8 cellular contexts compared by ENCODE assay signal in the genomic region with DNA sequence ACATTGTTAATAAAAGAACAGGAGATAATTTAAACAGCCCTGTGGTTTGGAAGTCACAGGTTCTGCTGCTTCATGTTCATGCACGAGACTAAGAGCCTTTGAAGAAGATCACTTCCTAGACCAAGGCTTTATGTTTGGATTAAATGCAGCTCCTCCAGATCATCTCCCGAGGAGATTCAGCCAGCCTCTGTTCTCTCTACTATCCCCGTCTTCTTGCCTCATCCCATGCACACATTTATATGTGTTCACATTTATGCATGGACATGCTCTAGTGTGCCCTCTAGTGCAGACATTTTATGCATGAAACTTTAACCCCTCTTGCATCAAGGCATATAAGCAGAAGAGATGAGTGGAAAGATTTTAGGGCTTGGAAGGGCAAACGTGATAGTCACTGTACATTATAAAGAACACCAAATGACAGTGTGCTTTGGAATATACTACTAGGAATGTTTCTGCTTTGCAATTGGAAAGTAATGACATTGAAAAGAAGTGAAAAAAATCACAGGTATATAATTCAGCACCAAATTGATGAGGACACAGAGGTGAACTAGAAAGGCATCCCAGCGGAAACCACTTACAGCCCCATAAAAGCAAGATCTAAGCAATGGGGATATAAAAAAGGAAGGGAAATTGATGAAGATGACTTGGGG.
DNase-seq lines count a peak whose midpoint lies in the region; ATAC-seq, FAIRE-seq and TF ChIP-seq lines count a peak whose summit lies in the region.
"Not testable (repeated sequence)": the region's sequence is repeated elsewhere in the genome, so short reads cannot be mapped to it uniquely, and the experiment has no call there.

No MANE protein-coding gene starts in this region.

- H3K36me3 ChIP-seq in OCI-LY7 (ENCODE audit: insufficient read depth, low read length); astrocyte (ENCODE audit: insufficient read depth, low read length); gastroesophageal sphincter; lung (ENCODE audit: control insufficient read depth in 2 of 2, insufficient read depth in 2 of 2, low read length in 2 of 2); smooth muscle cell (ENCODE audit: low read depth): not testable (repeated sequence)

- TF ChIP-seq CTCF in AG10803 (conservative IDR thresholded peaks at IDR 0.05; ENCODE audit: low read length) (peak; percentile 16), OCI-LY7 (conservative IDR thresholded peaks at IDR 0.05; ENCODE audit: low read length) (peak; percentile 56), smooth muscle cell (IDR thresholded peaks at IDR 0.05; ENCODE audit: borderline replicate concordance, insufficient read depth, poor library complexity, severe bottlenecking) (peak; percentile 9)
- not testable (repeated sequence) for TF ChIP-seq CTCF in astrocyte (IDR thresholded peaks at IDR 0.05; ENCODE audit: insufficient read depth, low read depth, low read length); gastroesophageal sphincter (IDR thresholded peaks at IDR 0.05); lung (IDR thresholded peaks at IDR 0.05; ENCODE audit: control extremely low read depth, extremely low read depth)

- H3K9ac ChIP-seq in astrocyte (ENCODE audit: low read length); smooth muscle cell (ENCODE audit: low read depth): not testable (repeated sequence)

- H3K4me3 Mint-ChIP-seq in activated CD4-positive, alpha-beta memory T cell treated with anti-CD3 and anti-CD28 coated beads for 36 hours = peak overlapping the region; percentile 57
- H3K4me3 Mint-ChIP-seq in astrocyte (ENCODE audit: unreplicated experiment) = not testable (repeated sequence)

- TF ChIP-seq EP300 in gastroesophageal sphincter (IDR thresholded peaks at IDR 0.05) = not testable (repeated sequence)

- not testable (repeated sequence) for DNase-seq in AG10803 (ENCODE audit: low read depth); GM19239 (ENCODE audit: insufficient read length, low spot score); OCI-LY7 (ENCODE audit: low spot score); astrocyte (ENCODE audit: low read depth); lung (ENCODE audit: low spot score); smooth muscle cell (lab: John Stamatoyannopoulos, UW; ENCODE audit: unreplicated experiment)
- peak; percentile 16 for DNase-seq in activated CD4-positive, alpha-beta memory T cell treated with anti-CD3 and anti-CD28 coated beads for 36 hours

- not testable (repeated sequence) for H3K4me3 ChIP-seq in AG10803 (ENCODE audit: low read length); OCI-LY7 (ENCODE audit: low read depth, low read length, poor library complexity, severe bottlenecking); astrocyte (ENCODE audit: insufficient read depth, low read depth, low read length); gastroesophageal sphincter; lung; smooth muscle cell

- H3K9me3 ChIP-seq in OCI-LY7 (ENCODE audit: low read length); astrocyte (ENCODE audit: insufficient read depth, low read depth, low read length); gastroesophageal sphincter; lung (ENCODE audit: control insufficient read depth in 2 of 2, insufficient read depth in 1 of 2, low read length in 1 of 2); smooth muscle cell (replicated peaks; ENCODE audit: low read depth): not testable (repeated sequence)

- peaks cover 16% of the 10 kb centered on the region for H3K36me3 Mint-ChIP-seq in activated CD4-positive, alpha-beta memory T cell treated with anti-CD3 and anti-CD28 coated beads for 36 hours
- H3K36me3 Mint-ChIP-seq in astrocyte (ENCODE audit: low read depth, unreplicated experiment) = not testable (repeated sequence)

- TF ChIP-seq POLR2A in gastroesophageal sphincter (IDR thresholded peaks at IDR 0.05) = not testable (repeated sequence)

- H3K27ac Mint-ChIP-seq in activated CD4-positive, alpha-beta memory T cell treated with anti-CD3 and anti-CD28 coated beads for 36 hours = peak overlapping the region; percentile 87
- H3K27ac Mint-ChIP-seq in astrocyte (ENCODE audit: unreplicated experiment) = peak overlapping the region; percentile 54

- peak; percentile 11 for FAIRE-seq in GM19239 (lab: Jason Lieb, UNC)
- not testable (repeated sequence) for FAIRE-seq in astrocyte (lab: Jason Lieb, UNC)

- 50 to 70% methylated on average over 2 to 4 of the region's 5 CpGs for WGBS in gastroesophageal sphincter (ENCODE audit: low coverage in 1 of 2), 2 donors
- WGBS in lung, 2 donors = 40 to 56% methylated on average over 3 to 4 of the region's 5 CpGs
- 34% methylated on average over 5 of the region's 5 CpGs for WGBS in smooth muscle cell (ENCODE audit: low lambda C conversion rate)

- ATAC-seq in gastroesophageal sphincter = peak; percentile 38
- peak; percentile 40 for ATAC-seq in lung (ENCODE audit: insufficient read depth, low FRiP score)

- H3K27me3 ChIP-seq in astrocyte (ENCODE audit: insufficient read depth, low read length); gastroesophageal sphincter; lung (ENCODE audit: control insufficient read depth, insufficient read depth); smooth muscle cell (ENCODE audit: low read depth): not testable (repeated sequence)

- H3K79me2 ChIP-seq in OCI-LY7 (ENCODE audit: insufficient read depth, low read depth, low read length) = not testable (repeated sequence)
- H3K79me2 ChIP-seq in astrocyte (ENCODE audit: insufficient read depth, low read length) (peaks cover 73% of the 10 kb centered on the region), smooth muscle cell (ENCODE audit: low read depth) (peaks cover 30% of the 10 kb centered on the region)

- H2AFZ ChIP-seq in OCI-LY7 (ENCODE audit: low read length); astrocyte (ENCODE audit: low read depth, low read length); smooth muscle cell (ENCODE audit: low read depth): not testable (repeated sequence)

- H3K27me3 Mint-ChIP-seq in activated CD4-positive, alpha-beta memory T cell treated with anti-CD3 and anti-CD28 coated beads for 36 hours; astrocyte (ENCODE audit: low read depth, unreplicated experiment): not testable (repeated sequence)

- not testable (repeated sequence) for H3K4me2 ChIP-seq in OCI-LY7 (ENCODE audit: low read length); astrocyte (ENCODE audit: low read length); smooth muscle cell

- not testable (repeated sequence) for H3F3A ChIP-seq in smooth muscle cell (ENCODE audit: low read depth)

- peaks cover 34% of the 10 kb centered on the region for H3K4me1 Mint-ChIP-seq in activated CD4-positive, alpha-beta memory T cell treated with anti-CD3 and anti-CD28 coated beads for 36 hours (ENCODE audit: low read depth)
- peaks cover 17% of the 10 kb centered on the region for H3K4me1 Mint-ChIP-seq in astrocyte (ENCODE audit: low read depth, unreplicated experiment)

- intact Hi-C loops in OCI-LY7 (cut with micrococcal nuclease; ENCODE audit: unreplicated experiment); activated CD4-positive, alpha-beta memory T cell treated with anti-CD3 and anti-CD28 coated beads for 36 hours (cut with micrococcal nuclease): not testable (repeated sequence)

- BruUV-seq in OCI-LY7 (replicated peaks; lab: Mats Ljungman, UMichigan) = not testable (repeated sequence)

- H3K4me1 ChIP-seq in OCI-LY7 (ENCODE audit: insufficient read depth, low read length, poor library complexity, severe bottlenecking); astrocyte (ENCODE audit: insufficient read depth, low read length); gastroesophageal sphincter; lung (ENCODE audit: control insufficient read depth in 2 of 2, insufficient read depth in 2 of 2, low read length in 2 of 2); smooth muscle cell (ENCODE audit: low read depth): not testable (repeated sequence)

- H4K20me1 ChIP-seq in OCI-LY7 (ENCODE audit: insufficient read depth, low read length) = not testable (repeated sequence)
- H4K20me1 ChIP-seq in astrocyte (ENCODE audit: insufficient read depth, low read length) (peaks cover 34% of the 10 kb centered on the region), smooth muscle cell (ENCODE audit: low read depth) (peaks cover 53% of the 10 kb centered on the region)

- POLR2A ChIA-PET in OCI-LY7 (lab: Charles Lee); activated CD4-positive, alpha-beta memory T cell treated with anti-CD3 and anti-CD28 coated beads for 36 hours (lab: Charles Lee): not testable (repeated sequence)

- CTCF ChIA-PET in OCI-LY7 (lab: Charles Lee; ENCODE audit: unreplicated experiment); activated CD4-positive, alpha-beta memory T cell treated with anti-CD3 and anti-CD28 coated beads for 36 hours (lab: Charles Lee): not testable (repeated sequence)

- H3K27ac ChIP-seq in OCI-LY7 (ENCODE audit: low read depth, low read length, poor library complexity, severe bottlenecking); astrocyte (ENCODE audit: low read depth, low read length); gastroesophageal sphincter; lung (ENCODE audit: low read depth in 1 of 2, low read length in 1 of 2): not testable (repeated sequence)
- peak overlapping the region; percentile 77 for H3K27ac ChIP-seq in smooth muscle cell (ENCODE audit: low read depth)

- H3K9me2 ChIP-seq in OCI-LY7 (ENCODE audit: insufficient read depth, low read length) = not testable (repeated sequence)

- not testable (repeated sequence) for H3K9me3 Mint-ChIP-seq in activated CD4-positive, alpha-beta memory T cell treated with anti-CD3 and anti-CD28 coated beads for 36 hours; astrocyte (ENCODE audit: unreplicated experiment)
